ENCODE assay signal across 1 cellular context in genomic region chr3:169706857-169707256, GRCh38.
TF ChIP-seq lines count a peak whose summit lies in the region.

No MANE protein-coding gene starts in this region.

TF ChIP-seq in HEK293, 187 proteins besides CTCF, POLR2A, EP300 and RAD21 (continued from another document):
- TF ChIP-seq, protein P1, sequence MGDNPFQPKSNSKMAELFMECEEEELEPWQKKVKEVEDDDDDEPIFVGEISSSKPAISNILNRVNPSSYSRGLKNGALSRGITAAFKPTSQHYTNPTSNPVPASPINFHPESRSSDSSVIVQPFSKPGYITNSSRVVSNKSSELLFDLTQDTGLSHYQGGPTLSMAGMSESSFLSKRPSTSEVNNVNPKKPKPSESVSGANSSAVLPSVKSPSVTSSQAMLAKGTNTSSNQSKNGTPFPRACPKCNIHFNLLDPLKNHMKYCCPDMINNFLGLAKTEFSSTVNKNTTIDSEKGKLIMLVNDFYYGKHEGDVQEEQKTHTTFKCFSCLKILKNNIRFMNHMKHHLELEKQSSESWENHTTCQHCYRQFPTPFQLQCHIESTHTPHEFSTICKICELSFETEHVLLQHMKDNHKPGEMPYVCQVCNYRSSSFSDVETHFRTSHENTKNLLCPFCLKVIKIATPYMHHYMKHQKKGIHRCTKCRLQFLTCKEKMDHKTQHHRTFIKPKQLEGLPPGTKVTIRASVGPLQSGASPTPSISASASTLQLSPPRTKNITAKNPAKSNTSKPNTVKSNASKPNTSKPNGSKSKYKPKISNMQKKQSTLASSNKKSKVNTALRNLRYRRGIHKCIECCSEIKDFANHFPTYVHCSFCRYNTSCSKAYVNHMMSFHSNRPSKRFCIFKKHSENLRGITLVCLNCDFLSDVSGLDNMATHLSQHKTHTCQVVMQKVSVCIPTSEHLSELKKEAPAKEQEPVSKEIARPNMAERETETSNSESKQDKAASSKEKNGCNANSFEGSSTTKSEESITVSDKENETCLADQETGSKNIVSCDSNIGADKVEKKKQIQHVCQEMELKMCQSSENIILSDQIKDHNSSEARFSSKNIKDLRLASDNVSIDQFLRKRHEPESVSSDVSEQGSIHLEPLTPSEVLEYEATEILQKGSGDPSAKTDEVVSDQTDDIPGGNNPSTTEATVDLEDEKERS (tag by site-specific recombination; IDR thresholded peaks at IDR 0.05): 0 out of 2 replicates have a peak, but pooled peaks have one; percentile 22
